Comparison of ENCODE assay signal across 20 cellular contexts in the genomic region with DNA sequence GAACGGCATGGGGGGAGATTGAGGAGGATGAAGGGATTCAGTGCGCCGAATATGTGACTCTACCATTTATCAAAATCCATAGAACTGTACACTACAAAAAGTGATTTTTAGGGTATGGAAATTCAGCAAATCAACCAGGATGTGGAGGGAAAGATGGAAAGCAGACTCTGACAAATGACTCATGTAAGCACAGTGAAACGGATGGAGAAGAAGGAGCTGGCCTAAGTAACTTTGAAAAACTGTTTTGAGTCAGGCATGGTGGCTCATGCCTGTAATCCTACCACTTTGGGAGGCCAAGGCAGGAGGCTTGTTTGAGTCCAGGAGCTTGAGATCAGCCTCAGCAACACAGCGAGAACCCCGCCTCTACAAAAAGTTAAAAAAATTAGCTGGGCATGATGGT. TPM values are rescaled to one million over a fixed set of nuclear protein-coding genes. Genes with fewer than 3 reads are reported as not detected.
A peak's percentile ranks its signal among the peaks of the same experiment; 100 is the strongest.
DNase-seq lines count a peak whose midpoint lies in the region; ATAC-seq, FAIRE-seq and TF ChIP-seq lines count a peak whose summit lies in the region.
"Had no signal": no experiment of that assay in that cellular context is flagged by ENCODE, and none has a peak within 500 bp of the region (broad histone marks: within the 10 kb centered on the region; RNA-seq: fewer than 3 reads in every experiment).

No MANE protein-coding gene starts in this region.

- H3K9me3 Mint-ChIP-seq in astrocyte (ENCODE audit: unreplicated experiment), result no peaks in the 10 kb centered on the region
- H3K9me3 Mint-ChIP-seq: GM23338 had no signal

- H3K9ac ChIP-seq in astrocyte (ENCODE audit: low read length), result no peak overlapping the region

- no peaks in the 10 kb centered on the region for H3K36me3 Mint-ChIP-seq in astrocyte (ENCODE audit: low read depth, unreplicated experiment)

- intact Hi-C loops in posterior vena cava (cut with DNase I), result no loop called here
- intact Hi-C loops in sciatic nerve (cut with DNase I), result loop anchor here (5.0 kb wide), 1 partner anchor 57 kb away; no protein-coding TSS in a partner anchor

- ATAC-seq in sciatic nerve, result no peak
- ATAC-seq in GM21786 (IDR thresholded peaks at IDR 0.05; ENCODE audit: unreplicated experiment), result no peak
- ATAC-seq: A549, GM23338, K562 had no signal

- H3K4me1 ChIP-seq in astrocyte (ENCODE audit: insufficient read depth, low read length), result no peaks in the 10 kb centered on the region

- H3K4me2 ChIP-seq in astrocyte (ENCODE audit: low read length), result no peak overlapping the region
- H3K4me2 ChIP-seq: A549, GM23338 had no signal

- H3K4me3 ChIP-seq in astrocyte (ENCODE audit: insufficient read depth, low read depth, low read length), result no peak overlapping the region
- H3K4me3 ChIP-seq: A549, GM23338, K562 had no signal

- no peak overlapping the region for H3K27ac ChIP-seq in astrocyte (ENCODE audit: low read depth, low read length)
- H3K27ac ChIP-seq: A549, C4-2B had no signal

- no peaks in the 10 kb centered on the region for H3K9me3 ChIP-seq in astrocyte (ENCODE audit: insufficient read depth, low read depth, low read length)
- H3K9me3 ChIP-seq: A549 had no signal

- H3K27me3 Mint-ChIP-seq in astrocyte (ENCODE audit: low read depth, unreplicated experiment), result peaks cover 21% of the 10 kb centered on the region

- no peak overlapping the region for H3K4me3 Mint-ChIP-seq in astrocyte (ENCODE audit: unreplicated experiment)
- H3K4me3 Mint-ChIP-seq: GM23338 had no signal

- no peak overlapping the region for H2AFZ ChIP-seq in astrocyte (ENCODE audit: low read depth, low read length)
- H2AFZ ChIP-seq: GM23338 had no signal

- peak overlapping the region; percentile 53 for H3K27ac Mint-ChIP-seq in astrocyte (ENCODE audit: unreplicated experiment)
- H3K27ac Mint-ChIP-seq: GM23338 had no signal

- FAIRE-seq in astrocyte (lab: Jason Lieb, UNC), result no peak
- FAIRE-seq: A549, K562 had no signal

- H3K27me3 ChIP-seq in astrocyte (ENCODE audit: insufficient read depth, low read length), result no peaks in the 10 kb centered on the region

- H3K36me3 ChIP-seq in astrocyte (ENCODE audit: insufficient read depth, low read length), result no peaks in the 10 kb centered on the region

- no peaks in the 10 kb centered on the region for H3K79me2 ChIP-seq in astrocyte (ENCODE audit: insufficient read depth, low read length)

- DNase-seq in ELR (ENCODE audit: low read depth) (peak; percentile 60), NCI-H226 (peak; percentile 43), astrocyte (ENCODE audit: low read depth) (no peak), iris pigment epithelial cell (ENCODE audit: low read depth) (peak; percentile 22), posterior vena cava (ENCODE audit: low spot score) (no peak), sciatic nerve (ENCODE audit: low spot score) (no peak)
- DNase-seq: DMS79 treated with DMSO at 0.1 percent for 48 hours, GDM1, MV-4-11, NCI-H1417, NCI-H187, NCI-H2107, NCI-H510A treated with DMSO at 0.1 percent for 48 hours, NCI-H774 had no signal

- no peaks in the 10 kb centered on the region for H3K4me1 Mint-ChIP-seq in astrocyte (ENCODE audit: low read depth, unreplicated experiment)
- H3K4me1 Mint-ChIP-seq: GM23338 had no signal

- no peaks in the 10 kb centered on the region for H4K20me1 ChIP-seq in astrocyte (ENCODE audit: insufficient read depth, low read length)

- no peak for TF ChIP-seq CTCF in astrocyte (IDR thresholded peaks at IDR 0.05; ENCODE audit: insufficient read depth, low read depth, low read length)

RNA-seq across cellular contexts. Expression of a gene that starts 39.2 kb away (rescaled TPM):
- 0.05 TPM in 1 of 2 replicates, not detected in the other for total RNA-seq in astrocyte
- not detected for total RNA-seq in posterior vena cava
- total RNA-seq in sciatic nerve, result not detected
- total RNA-seq: GM23338, K562, OCI-LY7 had no signal

Comparison
In these comparisons a context has a peak if more than half of its experiments do, and no peak if none do; other contexts are left out.
1. DNase-seq: peak in ELR (single experiment), NCI-H226 (single experiment) and iris pigment epithelial cell (single experiment); none in astrocyte (single experiment), posterior vena cava (single experiment) and sciatic nerve (single experiment).